ENCODE assay signal across 8 cellular contexts in the genomic region with DNA sequence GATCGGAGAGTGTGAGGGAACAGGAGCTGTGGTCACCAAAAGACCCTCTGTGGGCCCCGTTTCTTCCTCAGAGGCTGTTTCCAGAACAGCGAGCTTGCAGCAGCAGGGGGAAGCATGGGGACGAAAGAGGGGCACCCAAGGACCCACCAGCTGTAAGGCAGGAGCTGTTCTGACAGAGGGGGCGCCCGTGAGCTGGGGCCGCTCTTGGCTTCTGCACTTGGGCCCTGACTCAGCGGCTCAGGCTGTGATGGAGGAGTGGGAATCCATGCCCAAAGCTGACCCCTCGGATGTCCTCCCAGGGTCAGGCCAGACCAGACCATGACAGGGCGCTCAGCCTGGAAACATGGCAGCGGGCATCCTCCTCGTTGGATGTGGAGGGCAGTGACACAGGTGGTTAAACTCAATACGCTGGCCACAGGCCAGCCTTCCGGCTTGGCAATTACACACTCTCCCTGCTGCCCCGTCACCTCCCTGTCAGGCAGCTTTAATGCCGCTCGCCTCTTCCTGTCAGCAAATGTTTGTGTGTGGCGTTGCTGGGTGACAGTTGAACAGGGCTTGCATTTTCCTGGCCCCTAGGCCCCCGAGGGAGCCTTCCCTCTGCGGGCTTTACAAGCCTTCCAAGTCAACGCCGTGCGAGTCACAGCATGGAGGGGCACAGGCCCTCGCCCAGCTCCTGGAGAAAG.
A peak's percentile ranks its signal among the peaks of the same experiment; 100 is the strongest.
DNase-seq lines count a peak whose midpoint lies in the region; ATAC-seq and TF ChIP-seq lines count a peak whose summit lies in the region.

No MANE protein-coding gene starts in this region.

- no peaks in the 10 kb centered on the region for H3K9me3 Mint-ChIP-seq in immature natural killer cell

- 50 to 80% methylated on average over 4 to 24 of the region's 24 CpGs for WGBS in upper lobe of left lung, 2 donors

- ATAC-seq in upper lobe of left lung (ENCODE audit: low FRiP score in 2 of 2) (peak; percentile 39 to 68), GM19467 (IDR thresholded peaks at IDR 0.05; ENCODE audit: unreplicated experiment) (no peak), GM18517 (IDR thresholded peaks at IDR 0.05; ENCODE audit: unreplicated experiment) (no peak)

- peak overlapping the region in 3 of 6 donors; percentile 24 to 70 (median 58) for H3K27ac Mint-ChIP-seq in immature natural killer cell

- H3K4me3 Mint-ChIP-seq in immature natural killer cell = no peak overlapping the region

- TF ChIP-seq CTCF in upper lobe of left lung (IDR thresholded peaks at IDR 0.05) = no peak

- no peaks in the 10 kb centered on the region for H3K9me3 ChIP-seq in upper lobe of left lung

- H3K4me3 ChIP-seq in upper lobe of left lung = no peak overlapping the region

- no peaks in the 10 kb centered on the region for H3K36me3 Mint-ChIP-seq in immature natural killer cell

- no peak for TF ChIP-seq POLR2A in upper lobe of left lung (IDR thresholded peaks at IDR 0.05)

- no peaks in the 10 kb centered on the region for H3K27me3 ChIP-seq in upper lobe of left lung

- DNase-seq in stimulated activated CD4-positive, alpha-beta T cell treated with anti-CD3 and anti-CD28 coated beads, Interleukin-1b, Interleukin-23, amount 100 ng/mL, for 48 hours = peak; percentile 6
- DNase-seq in stimulated activated CD4-positive, alpha-beta T cell treated with anti-CD3 and anti-CD28 coated beads, Interleukin-12 subunit alpha, Interleukin-12 subunit beta, amount 100 ng/mL, for 4 hours = no peak
- peak; percentile 2 for DNase-seq in activated T-cell treated with anti-CD3 and anti-CD28 coated beads for 24 hours (ENCODE audit: low read depth)
- DNase-seq in immature natural killer cell = peak; percentile 47 to 58 (median 52)
- DNase-seq in upper lobe of left lung = peak in 1 of 2 donors; percentile 57
- no peak for DNase-seq in NCI-H1930 (lab: John Stamatoyannopoulos, UW)

- no peaks in the 10 kb centered on the region for H3K36me3 ChIP-seq in upper lobe of left lung

- H3K27ac ChIP-seq in upper lobe of left lung = no peak overlapping the region

- peaks cover 0 to 5% (median 2%) of the 10 kb centered on the region in 4 donors for H3K4me1 ChIP-seq in upper lobe of left lung

- no peak for TF ChIP-seq EP300 in upper lobe of left lung (IDR thresholded peaks at IDR 0.05)

- H3K27me3 Mint-ChIP-seq in immature natural killer cell (ENCODE audit: low read depth in 3 of 3) = peaks cover 0 to 11% (median 0%) of the 10 kb centered on the region in 3 donors

- H3K4me1 Mint-ChIP-seq in immature natural killer cell = peaks cover 0 to 9% of the 10 kb centered on the region in 2 donors

Comparison
In these comparisons a context has a peak if more than half of its experiments do, and no peak if none do; other contexts are left out.
1. DNase-seq: peak in stimulated activated CD4-positive, alpha-beta T cell treated with anti-CD3 and anti-CD28 coated beads, Interleukin-1b, Interleukin-23, amount 100 ng/mL, for 48 hours (single experiment), activated T-cell treated with anti-CD3 and anti-CD28 coated beads for 24 hours (single experiment) and immature natural killer cell (3 of 3); none in stimulated activated CD4-positive, alpha-beta T cell treated with anti-CD3 and anti-CD28 coated beads, Interleukin-12 subunit alpha, Interleukin-12 subunit beta, amount 100 ng/mL, for 4 hours (single experiment) and NCI-H1930 (0 of 2).
2. ATAC-seq: peak in upper lobe of left lung (2 of 2); none in GM19467 (single experiment) and GM18517 (single experiment).